Comparison of ENCODE assay signal across 8 cellular contexts in the genomic region with DNA sequence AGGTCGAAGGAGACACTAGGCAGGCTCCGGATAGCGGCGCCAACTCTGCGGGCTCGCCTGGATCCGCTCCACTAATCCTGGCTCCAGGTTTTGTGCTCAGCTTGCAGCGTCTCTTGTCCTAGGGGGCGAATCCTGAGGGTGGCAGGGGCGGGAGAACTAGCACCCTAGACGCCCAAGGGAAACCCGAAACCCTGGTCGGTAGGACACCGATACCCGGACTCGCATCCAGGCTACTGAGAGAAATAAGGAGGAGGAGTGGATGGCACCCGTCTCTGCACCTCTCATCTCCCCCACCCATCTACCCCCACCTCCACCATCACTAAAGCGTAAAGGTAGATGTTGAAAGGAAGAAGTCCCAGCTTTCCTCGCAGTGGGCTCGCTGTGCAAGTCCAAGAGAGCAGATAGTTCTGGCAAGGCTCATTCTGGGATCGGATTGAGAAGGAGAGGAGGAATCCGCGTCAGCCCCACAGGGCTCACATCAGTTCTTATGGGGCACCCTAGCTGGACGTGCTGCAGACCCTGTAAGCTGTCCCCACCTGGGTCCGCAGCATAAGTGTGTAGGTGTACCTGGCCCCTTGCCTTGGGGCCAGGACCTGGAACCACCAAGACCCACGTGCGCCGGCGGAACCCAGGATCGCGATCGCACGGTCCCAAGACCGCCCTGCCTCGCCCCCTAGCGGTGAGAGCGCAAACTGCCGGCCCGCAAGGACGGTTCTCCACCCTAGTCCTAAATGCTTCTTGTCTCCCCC. TPM values are rescaled to one million over a fixed set of nuclear protein-coding genes. Genes with fewer than 3 reads are reported as not detected.
A peak's percentile ranks its signal among the peaks of the same experiment; 100 is the strongest.
DNase-seq lines count a peak whose midpoint lies in the region; ATAC-seq and TF ChIP-seq lines count a peak whose summit lies in the region.

No MANE protein-coding gene starts in this region.

- peaks cover 8% of the 10 kb centered on the region for H3K9me3 ChIP-seq in adipocyte (ENCODE audit: control insufficient read depth, low read length)
- no peaks in the 10 kb centered on the region for H3K9me3 ChIP-seq in gastrocnemius medialis

- in situ Hi-C loops in gastrocnemius medialis (cut with MboI; ENCODE audit: low sequenced_read_pairs in 4 of 4), result loop anchor here in 1 of 4 donors (10.0 kb wide), 1 partner anchor 86 kb away; no protein-coding TSS in a partner anchor

- peak; percentile 38 to 93 (median 81) for TF ChIP-seq CTCF in gastrocnemius medialis (IDR thresholded peaks at IDR 0.05 in 4 of 5, conservative IDR thresholded peaks at IDR 0.05 in 1 of 5)

- ATAC-seq in gastrocnemius medialis, result peak in 1 of 2 donors; percentile 30
- no peak for ATAC-seq in GM21528 (IDR thresholded peaks at IDR 0.05; ENCODE audit: low FRiP score, unreplicated experiment)

- TF ChIP-seq POLR2A in gastrocnemius medialis (IDR thresholded peaks at IDR 0.05), result no peak

- H3K9ac ChIP-seq in adipocyte (ENCODE audit: low read length), result no peak overlapping the region

- H3K27me3 ChIP-seq in adipocyte (replicated peaks; ENCODE audit: control insufficient read depth, insufficient read depth, low read length), result peaks cover 92% of the 10 kb centered on the region
- H3K27me3 ChIP-seq in gastrocnemius medialis, result peaks cover 84 to 94% (median 91%) of the 10 kb centered on the region in 3 donors

- peak; percentile 24 to 27 for DNase-seq in NOMO-1 (lab: John Stamatoyannopoulos, UW; ENCODE audit: unreplicated experiment in 2 of 2)
- DNase-seq in NOMO-1 treated with dmso at 0.1 percent for 144 hours (lab: John Stamatoyannopoulos, UW; ENCODE audit: unreplicated experiment), result no peak
- DNase-seq in M059J (ENCODE audit: low read depth), result peak; percentile 65
- DNase-seq in SW480 (ENCODE audit: low spot score), result peak; percentile 95
- DNase-seq in adipocyte (ENCODE audit: low read depth), result peak; percentile 67
- peak in 42 of 51 donors; percentile 4 to 81 (median 36) for DNase-seq in hypothalamus (lab: John Stamatoyannopoulos, UW)
- no peak for DNase-seq in gastrocnemius medialis

- H3K36me3 ChIP-seq in adipocyte (ENCODE audit: control insufficient read depth, insufficient read depth, low read length, severe bottlenecking), result no peaks in the 10 kb centered on the region
- no peaks in the 10 kb centered on the region for H3K36me3 ChIP-seq in gastrocnemius medialis

- peaks cover 5% of the 10 kb centered on the region for H3K4me1 ChIP-seq in adipocyte (ENCODE audit: control insufficient read depth, insufficient read depth, low read length)
- peaks cover 0 to 17% of the 10 kb centered on the region in 2 donors for H3K4me1 ChIP-seq in gastrocnemius medialis

- no peak overlapping the region for H3K27ac ChIP-seq in gastrocnemius medialis

- intact Hi-C loops in gastrocnemius medialis (cut with DNase I; ENCODE audit: low total_unique reads), result loop anchor here (5.0 kb wide), 1 partner anchor 84 kb away; no protein-coding TSS in a partner anchor

- H3K4me3 ChIP-seq in adipocyte (ENCODE audit: low read length) (no peak overlapping the region), gastrocnemius medialis (peak overlapping the region; percentile 26 to 52 (median 34))

RNA-seq across cellular contexts. Expression of gene SLC32A1, which starts 6.9 kb away (rescaled TPM):
- not detected in 2 replicates for total RNA-seq in M059J (2014; rRNA removed; shearing (Covaris generic))
- total RNA-seq in gastrocnemius medialis, result not detected

RNA-seq across cellular contexts. Expression of gene ACTR5, which starts 17.1 kb away (rescaled TPM):
- 10.6 and 12.0 TPM in 2 replicates for total RNA-seq in M059J (2014; rRNA removed; shearing (Covaris generic))
- 1 to 10 TPM; 6.3 to 10.0 (median 8.0) TPM for total RNA-seq in gastrocnemius medialis

Comparison
In these comparisons a context has a peak if more than half of its experiments do, and no peak if none do; other contexts are left out.
1. DNase-seq: peak in NOMO-1 (2 of 2), M059J (single experiment), SW480 (single experiment), adipocyte (single experiment) and hypothalamus (42 of 51); none in NOMO-1 treated with dmso at 0.1 percent for 144 hours (single experiment) and gastrocnemius medialis (0 of 2).